In the genomic region with DNA sequence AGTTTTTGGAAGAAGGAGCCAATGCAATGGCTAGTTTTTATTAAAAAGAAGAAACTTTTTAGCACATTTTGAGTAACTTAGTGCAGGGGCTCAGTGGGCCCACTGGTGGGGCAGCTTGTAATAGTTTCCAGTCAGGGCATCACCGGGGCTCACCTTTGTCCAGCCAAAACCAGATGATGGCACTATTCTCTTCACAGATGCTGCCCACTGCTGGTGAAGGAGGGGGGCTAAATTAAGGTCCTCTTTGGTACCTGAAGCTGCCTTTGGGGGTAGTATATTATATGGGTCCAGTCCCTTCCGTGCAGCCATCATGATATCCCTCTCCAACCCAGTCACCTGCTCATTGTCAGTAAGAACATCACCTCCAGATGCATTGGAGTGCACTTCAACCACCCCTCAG, we compare ENCODE assay signal across 28 cellular contexts.
DNase-seq lines count a peak whose midpoint lies in the region; TF ChIP-seq lines count a peak whose summit lies in the region.
"Had no signal": no experiment of that assay in that cellular context is flagged by ENCODE, and none has a peak within 500 bp of the region (broad histone marks: within the 10 kb centered on the region; RNA-seq: fewer than 3 reads in every experiment).

No MANE protein-coding gene starts in this region.

- H3K4me3 Mint-ChIP-seq in endodermal cell, result no peak overlapping the region
- H3K4me3 Mint-ChIP-seq: activated CD8-positive, alpha-beta memory T cell treated with anti-CD3 and anti-CD28 coated beads, Interleukin-2, amount 10 ng/mL, durations not matched to agents 7 days and 5 days; naive thymus-derived CD4-positive, alpha-beta T cell had no signal

- TF ChIP-seq POLR2A in breast epithelium (IDR thresholded peaks at IDR 0.05) (no peak), spleen (IDR thresholded peaks at IDR 0.05) (no peak)

- H3K9me3 Mint-ChIP-seq in endodermal cell, result no peaks in the 10 kb centered on the region

- H3K9me3 ChIP-seq in left ventricle myocardium inferior (replicated peaks), result no peaks in the 10 kb centered on the region
- H3K9me3 ChIP-seq in endodermal cell (ENCODE audit: control insufficient read depth, low read length), result no peaks in the 10 kb centered on the region
- H3K9me3 ChIP-seq in breast epithelium, result no peaks in the 10 kb centered on the region
- H3K9me3 ChIP-seq in spleen, result no peaks in the 10 kb centered on the region
- H3K9me3 ChIP-seq: BLaER1 treated with 17β-estradiol and CSF1 and Interleukin-3, amounts not matched to agents 10 nM and 100 nM; stomach; thyroid gland had no signal

- peaks cover 6% of the 10 kb centered on the region for H3K4me1 Mint-ChIP-seq in endodermal cell

- intact Hi-C loops in left ventricle myocardium inferior (cut with micrococcal nuclease), result loop anchor here (5.0 to 10.0 kb wide), 2 partner anchors 70 to 193 kb away; no protein-coding TSS in a partner anchor
- intact Hi-C loops in cardiac septum (cut with DNase I), result no loop called here
- intact Hi-C loops in breast epithelium (cut with DNase I; ENCODE audit: low total_unique reads), result no loop called here
- intact Hi-C loops in spleen (cut with DNase I; ENCODE audit: low total_unique reads), result no loop called here

- H3K9ac ChIP-seq in endodermal cell (ENCODE audit: extremely low read depth, low read length, poor library complexity, severe bottlenecking), result no peak overlapping the region
- H3K9ac ChIP-seq: BLaER1 treated with 17β-estradiol and CSF1 and Interleukin-3, amounts not matched to agents 10 nM and 100 nM; GM23248 had no signal

- TF ChIP-seq CTCF in left ventricle myocardium inferior (IDR thresholded peaks at IDR 0.05; ENCODE audit: borderline replicate concordance) (no peak), endodermal cell (conservative IDR thresholded peaks at IDR 0.05) (peak; percentile 45), breast epithelium (IDR thresholded peaks at IDR 0.05) (no peak), spleen (IDR thresholded peaks at IDR 0.05 in 8 of 11, conservative IDR thresholded peaks at IDR 0.05 in 3 of 11) (no peak)

- H3K27me3 Mint-ChIP-seq in endodermal cell (ENCODE audit: insufficient read depth), result no peaks in the 10 kb centered on the region

- H3K27ac ChIP-seq in left ventricle myocardium inferior (replicated peaks) (peak overlapping the region; percentile 93), endodermal cell (ENCODE audit: low read depth, low read length) (no peak overlapping the region), breast epithelium (no peak overlapping the region), spleen (no peak overlapping the region)
- H3K27ac ChIP-seq: BLaER1 treated with 17β-estradiol and CSF1 and Interleukin-3, amounts not matched to agents 10 nM and 100 nM had no signal

- DNase-seq in left ventricle myocardium inferior, result no peak
- no peak for DNase-seq in cardiac septum (ENCODE audit: low spot score)
- peak; percentile 6 for DNase-seq in NAMALWA (ENCODE audit: low spot score)
- DNase-seq in endodermal cell, result no peak
- DNase-seq in breast epithelium (ENCODE audit: low spot score in 2 of 2), result no peak
- no peak for DNase-seq in H4 (ENCODE audit: low spot score)
- no peak for DNase-seq in spleen
- DNase-seq in iPS-NIHi11 (ENCODE audit: low spot score), result no peak
- DNase-seq: ACHN; activated CD4-positive, CD25-positive, alpha-beta regulatory T cell; activated CD8-positive, alpha-beta memory T cell treated with anti-CD3 and anti-CD28 coated beads, Interleukin-2, amount 10 ng/mL, durations not matched to agents 7 days and 5 days; activated naive CD4-positive, alpha-beta T cell; activated T-cell treated with anti-CD3 and anti-CD28 coated beads, Interleukin-2, amount 50 U/mL, for 48 hours; COR-L47; DMS79; GM23248; kidney; midbrain; naive thymus-derived CD4-positive, alpha-beta T cell; NCI-H2029 treated with DMSO at 0.1 percent for 48 hours; occipital lobe; stimulated activated CD4-positive, alpha-beta T cell treated with anti-CD3 and anti-CD28 coated beads, Interleukin-1b, Interleukin-23, amount 100 ng/mL, for 48 hours; stimulated activated CD8-positive, alpha-beta memory T cell treated with anti-CD3 and anti-CD28 coated beads, Interleukin-4, amount 100 ng/mL, for 48 hours; stomach; T-helper 9 cell; thyroid gland had no signal

- WGBS in endodermal cell (ENCODE audit: insufficient coverage in 1 of 2, insufficient read length in 1 of 2), 2 experiments, result 67 to 73% methylated on average over 1 to 2 of the region's 2 CpGs
- 70 to 95% (median 89%) methylated on average over 2 of the region's 2 CpGs for WGBS in spleen, 5 donors

- no peak overlapping the region for H3K27ac Mint-ChIP-seq in endodermal cell
- H3K27ac Mint-ChIP-seq: activated CD8-positive, alpha-beta memory T cell treated with anti-CD3 and anti-CD28 coated beads, Interleukin-2, amount 10 ng/mL, durations not matched to agents 7 days and 5 days; naive thymus-derived CD4-positive, alpha-beta T cell had no signal

- H3K27me3 ChIP-seq in left ventricle myocardium inferior (ENCODE audit: low read depth), result no peaks in the 10 kb centered on the region
- no peaks in the 10 kb centered on the region for H3K27me3 ChIP-seq in endodermal cell (ENCODE audit: control insufficient read depth, insufficient read depth, low read length, poor library complexity, severe bottlenecking)
- no peaks in the 10 kb centered on the region for H3K27me3 ChIP-seq in breast epithelium
- H3K27me3 ChIP-seq in spleen (replicated peaks in 1 of 7), result no peaks in the 10 kb centered on the region
- H3K27me3 ChIP-seq: BLaER1 treated with 17β-estradiol and CSF1 and Interleukin-3, amounts not matched to agents 10 nM and 100 nM; stomach; thyroid gland had no signal

- H3K36me3 Mint-ChIP-seq in endodermal cell (ENCODE audit: low read depth), result no peaks in the 10 kb centered on the region
- H3K36me3 Mint-ChIP-seq: activated CD8-positive, alpha-beta memory T cell treated with anti-CD3 and anti-CD28 coated beads, Interleukin-2, amount 10 ng/mL, durations not matched to agents 7 days and 5 days had no signal

- H3K4me1 ChIP-seq in left ventricle myocardium inferior (peaks cover 70% of the 10 kb centered on the region), endodermal cell (ENCODE audit: control insufficient read depth, insufficient read depth, low read length) (peaks cover 5% of the 10 kb centered on the region), breast epithelium (peaks cover 0 to 4% of the 10 kb centered on the region in 2 donors), spleen (peaks cover 0 to 36% (median 13%) of the 10 kb centered on the region in 6 donors)

- H3K4me3 ChIP-seq in left ventricle myocardium inferior (no peak overlapping the region), endodermal cell (ENCODE audit: low read length) (no peak overlapping the region), breast epithelium (no peak overlapping the region), spleen (no peak overlapping the region)
- H3K4me3 ChIP-seq: BLaER1 treated with 17β-estradiol and CSF1 and Interleukin-3, amounts not matched to agents 10 nM and 100 nM; GM23248; skin epidermis; stomach; thyroid gland had no signal

- no peaks in the 10 kb centered on the region for H3K36me3 ChIP-seq in left ventricle myocardium inferior
- H3K36me3 ChIP-seq in endodermal cell (ENCODE audit: control insufficient read depth, insufficient read depth, low read length), result no peaks in the 10 kb centered on the region
- H3K36me3 ChIP-seq in breast epithelium, result no peaks in the 10 kb centered on the region
- H3K36me3 ChIP-seq in spleen, result no peaks in the 10 kb centered on the region
- H3K36me3 ChIP-seq: BLaER1 treated with 17β-estradiol and CSF1 and Interleukin-3, amounts not matched to agents 10 nM and 100 nM; stomach; thyroid gland had no signal
